ENCODE assay signal across 13 cellular contexts in the genomic region with DNA sequence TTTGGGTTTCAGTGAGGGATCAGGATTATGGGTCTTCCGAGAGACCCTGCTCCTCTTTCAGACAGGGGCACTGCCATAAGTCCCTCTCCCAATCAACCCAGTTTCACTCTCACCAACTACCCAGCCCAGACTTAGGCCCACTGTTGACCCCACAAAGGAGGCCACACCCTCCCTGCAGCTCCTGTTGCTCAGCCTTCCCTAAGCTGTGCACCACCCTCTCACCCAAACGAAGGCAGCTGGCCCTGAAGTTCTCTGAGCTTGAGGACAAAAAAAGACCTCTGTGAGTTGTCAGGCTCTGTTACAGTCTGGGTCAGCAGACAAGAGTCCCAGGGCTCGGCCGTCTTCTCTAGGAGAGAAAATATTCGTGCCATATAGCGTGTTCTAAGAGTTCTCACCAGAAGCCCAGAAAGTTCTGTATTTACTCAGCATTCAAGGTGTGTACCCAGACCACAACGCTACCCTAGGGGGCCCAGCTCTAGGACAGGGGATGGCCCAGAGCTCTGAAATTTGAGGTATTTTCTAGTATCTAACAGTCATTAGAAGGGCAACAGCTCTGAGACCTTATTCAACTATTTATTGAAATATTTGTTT. TPM values are rescaled to one million over a fixed set of nuclear protein-coding genes. Genes with fewer than 3 reads are reported as not detected.
DNase-seq lines count a peak whose midpoint lies in the region; ATAC-seq and TF ChIP-seq lines count a peak whose summit lies in the region.
"Had no signal": no experiment of that assay in that cellular context is flagged by ENCODE, and none has a peak within 500 bp of the region (broad histone marks: within the 10 kb centered on the region; RNA-seq: fewer than 3 reads in every experiment).

No MANE protein-coding gene starts in this region.

- CTCF ChIA-PET in GM10248 (lab: Yijun Ruan, JAX) = interaction anchor here (0.5 to 1.4 kb wide), 7 partner anchors 9 to 80 kb away, joined by 3 to 8 read pairs (median 3); no protein-coding TSS in a partner anchor

- DNase-seq in GM10248 (ENCODE audit: extremely low spot score) (peak; percentile 39), right lobe of liver (no peak), NCI-H446 treated with DMSO at 0.1 percent for 48 hours (lab: John Stamatoyannopoulos, UW) (no peak), cardiac septum (ENCODE audit: low spot score) (no peak), ureter (ENCODE audit: low spot score) (no peak), NCI-H128 (lab: John Stamatoyannopoulos, UW; ENCODE audit: unreplicated experiment) (no peak)
- DNase-seq: activated CD4-positive, CD25-positive, alpha-beta regulatory T cell treated with anti-CD3 and anti-CD28 coated beads, Interleukin-2, amount 50 U/mL, for 72 hours; effector CD8-positive, alpha-beta T cell; immature natural killer cell; NCI-H446; stimulated activated CD4-positive, alpha-beta T cell treated with anti-CD3 and anti-CD28 coated beads, Interleukin-1b, Interleukin-23, amount 100 ng/mL, for 48 hours had no signal

- H3K4me3 ChIP-seq in right lobe of liver = no peak overlapping the region

- ATAC-seq in GM19397 (IDR thresholded peaks at IDR 0.05; ENCODE audit: unreplicated experiment) = peak; percentile 47
- ATAC-seq in HG03432 (IDR thresholded peaks at IDR 0.05; ENCODE audit: unreplicated experiment) = peak; percentile 45
- peak in 1 of 4 donors; percentile 1 for ATAC-seq in right lobe of liver

- peak overlapping the region; percentile 58 to 84 (median 82) for H3K27ac ChIP-seq in right lobe of liver

- peaks cover 0 to 7% (median 4%) of the 10 kb centered on the region in 4 donors for H3K4me1 ChIP-seq in right lobe of liver

- no peak for TF ChIP-seq CTCF in GM10248 (IDR thresholded peaks at IDR 0.05; ENCODE audit: control extremely low read depth, extremely low read depth, low read depth, missing control alignments)
- no peak for TF ChIP-seq CTCF in right lobe of liver (IDR thresholded peaks at IDR 0.05)

- POLR2A ChIA-PET in GM10248 (lab: Yijun Ruan, JAX) = no interaction called here

- TF ChIP-seq POLR2A in right lobe of liver (IDR thresholded peaks at IDR 0.05) = no peak

- H3K9me3 ChIP-seq in right lobe of liver = no peaks in the 10 kb centered on the region

- 76% methylated on average over 7 of the region's 7 CpGs for WGBS in right lobe of liver (ENCODE audit: insufficient coverage, low coverage, low lambda C conversion rate, missing lambda C conversion rate)

- H3K36me3 ChIP-seq in right lobe of liver = no peaks in the 10 kb centered on the region

- intact Hi-C loops in right lobe of liver (cut with DNase I) (no loop called here), cardiac septum (cut with DNase I) (no loop called here)

- no peaks in the 10 kb centered on the region for H3K27me3 ChIP-seq in right lobe of liver

RNA-seq across cellular contexts. Expression of a gene that starts 25.5 kb away (rescaled TPM):
- total RNA-seq in right lobe of liver (10 to 100 TPM in 5 of 6 experiments, 1 to 10 TPM in 1; 9.0 to 16.6 (median 12.5) TPM), cardiac septum (15.4 TPM), ureter (66.1 TPM)
